22 cellular contexts compared by ENCODE assay signal in the genomic region with DNA sequence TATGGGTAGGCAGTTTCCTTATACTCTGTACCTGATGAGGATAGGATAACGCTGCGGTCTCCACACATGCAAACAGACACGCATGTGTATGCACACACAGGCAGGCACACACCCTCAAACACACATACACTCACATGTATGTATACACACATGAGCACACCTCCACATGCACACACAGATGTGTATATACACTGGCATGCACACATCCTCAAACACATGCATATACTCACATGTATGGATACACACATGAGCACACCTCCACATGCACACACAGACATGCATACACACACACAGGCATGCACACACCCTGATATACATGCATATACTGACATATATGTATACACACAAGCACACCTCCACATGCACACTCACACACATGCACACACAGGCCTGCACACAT.
"Had no signal": no experiment of that assay in that cellular context is flagged by ENCODE, and none has a peak within 500 bp of the region (broad histone marks: within the 10 kb centered on the region; RNA-seq: fewer than 3 reads in every experiment).

No MANE protein-coding gene starts in this region.

- H3K4me3 ChIP-seq: PC-9 had no signal

- H3K27ac Mint-ChIP-seq: activated CD8-positive, alpha-beta T cell treated with anti-CD3 and anti-CD28 coated beads, Interleukin-2, amount 10 ng/mL, durations not matched to agents 7 days and 5 days; activated naive CD8-positive, alpha-beta T cell treated with anti-CD3 and anti-CD28 coated beads for 36 hours; T-helper 17 cell; WTC11 had no signal

- H3K27ac ChIP-seq: PC-9 had no signal

- H3K9me3 Mint-ChIP-seq: activated naive CD8-positive, alpha-beta T cell treated with anti-CD3 and anti-CD28 coated beads for 36 hours; activated T-cell treated with anti-CD3 and anti-CD28 coated beads, Interleukin-2, amount 50 U/mL, for 4 hours had no signal

- H3K27me3 Mint-ChIP-seq: activated naive CD8-positive, alpha-beta T cell treated with anti-CD3 and anti-CD28 coated beads for 36 hours had no signal

- H3K36me3 Mint-ChIP-seq: activated naive CD8-positive, alpha-beta T cell treated with anti-CD3 and anti-CD28 coated beads for 36 hours; WTC11 had no signal

- H3K4me2 ChIP-seq: PC-9 had no signal

- H3K4me3 Mint-ChIP-seq: activated CD8-positive, alpha-beta T cell treated with anti-CD3 and anti-CD28 coated beads, Interleukin-2, amount 10 ng/mL, durations not matched to agents 7 days and 5 days; activated naive CD8-positive, alpha-beta T cell treated with anti-CD3 and anti-CD28 coated beads for 36 hours; activated T-cell treated with anti-CD3 and anti-CD28 coated beads, Interleukin-2, amount 50 U/mL, for 4 hours; T-helper 17 cell; WTC11 had no signal

- H2AFZ ChIP-seq: PC-9 had no signal

- H3K4me1 Mint-ChIP-seq: activated naive CD8-positive, alpha-beta T cell treated with anti-CD3 and anti-CD28 coated beads for 36 hours; T-helper 17 cell had no signal

- DNase-seq: activated CD4-positive, alpha-beta T cell treated with anti-CD3 and anti-CD28 coated beads for 48 hours; activated CD4-positive, alpha-beta T cell treated with anti-CD3 and anti-CD28 coated beads, Interleukin-2, amount 50 U/mL, for 4 hours; activated CD4-positive, CD25-positive, alpha-beta regulatory T cell treated with anti-CD3 and anti-CD28 coated beads, Interleukin-2, amount 50 U/mL, for 72 hours; activated CD8-positive, alpha-beta T cell treated with anti-CD3 and anti-CD28 coated beads, Interleukin-2, amount 10 ng/mL, durations not matched to agents 7 days and 5 days; activated effector memory CD4-positive, alpha-beta T cell treated with anti-CD3 and anti-CD28 coated beads, Interleukin-2, amount 50 U/mL, for 16 hours; activated naive CD4-positive, alpha-beta T cell treated with Interleukin-2 at 50 U/mL for 16 hours; activated naive CD8-positive, alpha-beta T cell treated with anti-CD3 and anti-CD28 coated beads for 36 hours; activated T-cell treated with anti-CD3 and anti-CD28 coated beads, Interleukin-2, amount 50 U/mL, for 4 hours; caudate nucleus; Karpas-422; MM.1S; NCI-H1105 treated with DMSO at 0.1 percent for 48 hours; NCI-H1436 treated with DMSO at 0.1 percent for 48 hours; NCI-H187; NCI-H2081; NCI-H510A treated with DMSO at 0.1 percent for 48 hours; NCI-H69; PC-9; SHP77 treated with DMSO at 0.1 percent for 48 hours; T-helper 17 cell; T-helper 9 cell had no signal

- ATAC-seq: activated CD8-positive, alpha-beta T cell treated with anti-CD3 and anti-CD28 coated beads, Interleukin-2, amount 10 ng/mL, durations not matched to agents 7 days and 5 days; activated T-cell treated with anti-CD3 and anti-CD28 coated beads, Interleukin-2, amount 50 U/mL, for 4 hours; T-helper 17 cell had no signal
